In genomic region chr17:37430051-37430591, GRCh38 we compare ENCODE assay signal across 13 cellular contexts. TPM values are rescaled to one million over a fixed set of nuclear protein-coding genes. Genes with fewer than 3 reads are reported as not detected.
A peak's percentile ranks its signal among the peaks of the same experiment; 100 is the strongest.
DNase-seq lines count a peak whose midpoint lies in the region; ATAC-seq and TF ChIP-seq lines count a peak whose summit lies in the region.
"Had no signal": no experiment of that assay in that cellular context is flagged by ENCODE, and none has a peak within 500 bp of the region (broad histone marks: within the 10 kb centered on the region; RNA-seq: fewer than 3 reads in every experiment).

No MANE protein-coding gene starts in this region.

- H3K9me3 Mint-ChIP-seq in Calu3 (ENCODE audit: low read depth, unreplicated experiment) = no peaks in the 10 kb centered on the region
- no peaks in the 10 kb centered on the region for H3K9me3 Mint-ChIP-seq in IgD-negative memory B cell
- H3K9me3 Mint-ChIP-seq in naive thymus-derived CD4-positive, alpha-beta T cell = no peaks in the 10 kb centered on the region

- intact Hi-C loops in Calu3 (cut with micrococcal nuclease; ENCODE audit: unreplicated experiment) = no loop called here
- intact Hi-C loops in ascending aorta (cut with DNase I) = no loop called here
- intact Hi-C loops in naive thymus-derived CD4-positive, alpha-beta T cell (cut with micrococcal nuclease) = no loop called here

- H3K36me3 ChIP-seq in ascending aorta (peaks cover 25 to 50% of the 10 kb centered on the region in 2 donors), BE2C (peaks cover 44% of the 10 kb centered on the region)
- peaks cover 0 to 29% (median 12%) of the 10 kb centered on the region in 3 experiments for H3K36me3 ChIP-seq in naive thymus-derived CD4-positive, alpha-beta T cell (ENCODE audit: control insufficient read depth in 2 of 3, insufficient read depth in 3 of 3, low read length in 3 of 3)

- H3K27me3 ChIP-seq in ascending aorta (no peaks in the 10 kb centered on the region), BE2C (no peaks in the 10 kb centered on the region)
- no peaks in the 10 kb centered on the region for H3K27me3 ChIP-seq in naive thymus-derived CD4-positive, alpha-beta T cell (ENCODE audit: control insufficient read depth in 2 of 2, insufficient read depth in 2 of 2, low read length in 2 of 2)

- no peak overlapping the region for H3K4me3 Mint-ChIP-seq in Calu3 (ENCODE audit: low read depth, unreplicated experiment)
- no peak overlapping the region for H3K4me3 Mint-ChIP-seq in IgD-negative memory B cell
- H3K4me3 Mint-ChIP-seq in naive thymus-derived CD4-positive, alpha-beta T cell = peak overlapping the region in 1 of 10 donors; percentile 69

- no peaks in the 10 kb centered on the region for H3K27me3 Mint-ChIP-seq in Calu3 (ENCODE audit: unreplicated experiment)
- no peaks in the 10 kb centered on the region for H3K27me3 Mint-ChIP-seq in IgD-negative memory B cell
- no peaks in the 10 kb centered on the region for H3K27me3 Mint-ChIP-seq in naive thymus-derived CD4-positive, alpha-beta T cell

- POLR2A ChIA-PET in naive thymus-derived CD4-positive, alpha-beta T cell (lab: Charles Lee) = no interaction called here

- H3K27ac Mint-ChIP-seq in Calu3 (ENCODE audit: unreplicated experiment) = peak overlapping the region; percentile 3
- peak overlapping the region in 2 of 3 donors; percentile 3 to 7 for H3K27ac Mint-ChIP-seq in IgD-negative memory B cell
- peak overlapping the region in 5 of 9 donors; percentile 9 to 94 (median 26) for H3K27ac Mint-ChIP-seq in naive thymus-derived CD4-positive, alpha-beta T cell

- peak overlapping the region; percentile 61 to 63 for H3K27ac ChIP-seq in ascending aorta
- H3K27ac ChIP-seq in naive thymus-derived CD4-positive, alpha-beta T cell (ENCODE audit: low read depth, low read length) = no peak overlapping the region
- H3K27ac ChIP-seq: lower lobe of right lung had no signal

- DNase-seq in Calu3 (no peak), ascending aorta (ENCODE audit: low spot score in 2 of 2) (no peak), BE2C (no peak), NCI-H748 (lab: John Stamatoyannopoulos, UW; ENCODE audit: unreplicated experiment) (no peak), NCI-H510A treated with DMSO at 0.1 percent for 48 hours (lab: John Stamatoyannopoulos, UW) (no peak)
- DNase-seq in naive thymus-derived CD4-positive, alpha-beta T cell = no peak
- DNase-seq: DND-41, lower lobe of right lung, NCI-H1436, SHP77 had no signal

- H3K9me3 ChIP-seq in ascending aorta (no peaks in the 10 kb centered on the region), BE2C (no peaks in the 10 kb centered on the region)
- H3K9me3 ChIP-seq in naive thymus-derived CD4-positive, alpha-beta T cell (ENCODE audit: control insufficient read depth in 2 of 3, low read length in 3 of 3) = no peaks in the 10 kb centered on the region
- H3K9me3 ChIP-seq: lower lobe of right lung had no signal

- H3K4me1 ChIP-seq in ascending aorta (peaks cover 0 to 3% of the 10 kb centered on the region in 2 donors), BE2C (no peaks in the 10 kb centered on the region)
- no peaks in the 10 kb centered on the region for H3K4me1 ChIP-seq in naive thymus-derived CD4-positive, alpha-beta T cell (ENCODE audit: control insufficient read depth in 2 of 2, insufficient read depth in 2 of 2, low read length in 2 of 2)
- H3K4me1 ChIP-seq: lower lobe of right lung had no signal

- no peaks in the 10 kb centered on the region for H3K4me1 Mint-ChIP-seq in Calu3 (ENCODE audit: low read depth, unreplicated experiment)
- peaks cover 0 to 2% (median 0%) of the 10 kb centered on the region in 3 donors for H3K4me1 Mint-ChIP-seq in IgD-negative memory B cell
- peaks cover 0 to 30% (median 8%) of the 10 kb centered on the region in 7 donors for H3K4me1 Mint-ChIP-seq in naive thymus-derived CD4-positive, alpha-beta T cell

- no peak overlapping the region for H3K4me3 ChIP-seq in ascending aorta
- no peak overlapping the region for H3K4me3 ChIP-seq in naive thymus-derived CD4-positive, alpha-beta T cell (ENCODE audit: low read length)
- H3K4me3 ChIP-seq in BE2C (ENCODE audit: low read depth, low read length) = no peak overlapping the region
- H3K4me3 ChIP-seq: lower lobe of right lung had no signal

- BruUV-seq in Calu3 (replicated peaks; lab: Mats Ljungman, UMichigan) = TSS peak; percentile 2

- no peak for TF ChIP-seq CTCF in Calu3 (IDR thresholded peaks at IDR 0.05; ENCODE audit: unreplicated experiment)
- no peak for TF ChIP-seq CTCF in ascending aorta (IDR thresholded peaks at IDR 0.05)
- no peak for TF ChIP-seq CTCF in BE2C (IDR thresholded peaks at IDR 0.05; ENCODE audit: low read depth, low read length)

- no peak for ATAC-seq in naive thymus-derived CD4-positive, alpha-beta T cell
- no peak for ATAC-seq in GM21786 (IDR thresholded peaks at IDR 0.05; ENCODE audit: unreplicated experiment)
- ATAC-seq: lower lobe of right lung had no signal

- CTCF ChIA-PET in Calu3 (lab: Charles Lee) = interaction anchor here (0.5 to 1.7 kb wide), 3 partner anchors 14 to 253 kb away, joined by 3 to 8 read pairs (median 4); no protein-coding TSS in a partner anchor
- CTCF ChIA-PET in naive thymus-derived CD4-positive, alpha-beta T cell (lab: Charles Lee) = no interaction called here

- H3K36me3 Mint-ChIP-seq in Calu3 (ENCODE audit: insufficient read depth, unreplicated experiment) (peaks cover 81% of the 10 kb centered on the region), IgD-negative memory B cell (peaks cover 5% of the 10 kb centered on the region)
- peaks cover 7 to 41% (median 15%) of the 10 kb centered on the region in 5 donors for H3K36me3 Mint-ChIP-seq in naive thymus-derived CD4-positive, alpha-beta T cell

RNA-seq across cellular contexts. Expression of gene TADA2A, which starts 23.4 kb away (rescaled TPM):
- 97.6 and 102 TPM in 2 replicates for total RNA-seq in Calu3 (2022)
- polyA plus RNA-seq in IgD-negative memory B cell = 15.1 TPM
- 7.7 TPM for total RNA-seq in ascending aorta
- 10 to 100 TPM; 15.2 to 41.3 (median 28.7) TPM for total RNA-seq in naive thymus-derived CD4-positive, alpha-beta T cell
- 10 to 100 TPM in 1 of 2 donors, 1 to 10 TPM in 1; 7.4 to 12.8 TPM for polyA plus RNA-seq in naive thymus-derived CD4-positive, alpha-beta T cell
- polyA plus RNA-seq in BE2C (2012; ENCODE audit: insufficient read depth, insufficient read length, low read depth) = 25.0 TPM

RNA-seq across cellular contexts. Expression of gene ACACA, which starts 23.5 kb away (rescaled TPM):
- total RNA-seq in Calu3 (2022) (335 and 392 TPM in 2 replicates), ascending aorta (69.0 TPM)
- 6.0 TPM for polyA plus RNA-seq in IgD-negative memory B cell
- 10 to 100 TPM; 13.1 to 47.0 (median 24.0) TPM for total RNA-seq in naive thymus-derived CD4-positive, alpha-beta T cell
- polyA plus RNA-seq in naive thymus-derived CD4-positive, alpha-beta T cell = 1 to 10 TPM; 6.1 to 7.4 TPM
- 34.2 TPM for polyA plus RNA-seq in BE2C (2012; ENCODE audit: insufficient read depth, insufficient read length, low read depth)

RNA-seq across cellular contexts. Expression of gene C17orf78, which starts 54.3 kb away (rescaled TPM):
- total RNA-seq in Calu3 (2022) = not detected in 2 replicates
- polyA plus RNA-seq in IgD-negative memory B cell = not detected
- not detected for total RNA-seq in ascending aorta
- total RNA-seq in naive thymus-derived CD4-positive, alpha-beta T cell = not detected
- polyA plus RNA-seq in naive thymus-derived CD4-positive, alpha-beta T cell = not detected
- polyA plus RNA-seq in BE2C (2012; ENCODE audit: insufficient read depth, insufficient read length, low read depth) = not detected
- total RNA-seq: lower lobe of right lung had no signal
- polyA plus RNA-seq: thymus had no signal

RNA-seq across cellular contexts. Expression of gene DUSP14, which starts 59.6 kb away (rescaled TPM):
- total RNA-seq in Calu3 (2022) (75.2 and 77.6 TPM in 2 replicates), ascending aorta (4.6 TPM)
- 8.5 TPM for polyA plus RNA-seq in IgD-negative memory B cell
- total RNA-seq in naive thymus-derived CD4-positive, alpha-beta T cell = 10 to 100 TPM in 1 of 5 experiments, 1 to 10 TPM in 4; 4.3 to 11.7 (median 8.7) TPM
- polyA plus RNA-seq in naive thymus-derived CD4-positive, alpha-beta T cell = 10 to 100 TPM; 13.0 to 13.1 TPM
- polyA plus RNA-seq in BE2C (2012; ENCODE audit: insufficient read depth, insufficient read length, low read depth) = 35.5 TPM
